ENCODE assay signal across 30 cellular contexts in genomic region chr16:15532825-15533224, GRCh38.
"Had no signal": no experiment of that assay in that cellular context is flagged by ENCODE, and none has a peak within 500 bp of the region (broad histone marks: within the 10 kb centered on the region; RNA-seq: fewer than 3 reads in every experiment).

No MANE protein-coding gene starts in this region.

- H3K9me3 ChIP-seq: left lung, lower lobe of right lung, pancreas, prostate gland, sigmoid colon, spleen, suprapubic skin, thoracic aorta, tibial artery, uterus had no signal

- H3K4me3 Mint-ChIP-seq: immature natural killer cell; naive thymus-derived CD8-positive, alpha-beta T cell; nephron; neural crest cell; stimulated activated effector memory CD8-positive, alpha-beta T cell treated with anti-CD3 and anti-CD28 coated beads, Interleukin-12 subunit alpha, Interleukin-12 subunit beta, amount 100 ng/mL, for 72 hours; stimulated activated naive CD8-positive, alpha-beta T cell treated with anti-CD3 and anti-CD28 coated beads, Interleukin-15, Interleukin-2, amounts not matched to agents 100 ng/mL and 50 ng/mL, for 24 hours; type B pancreatic cell had no signal

- H3K27ac Mint-ChIP-seq: immature natural killer cell; naive thymus-derived CD8-positive, alpha-beta T cell; nephron; stimulated activated effector memory CD8-positive, alpha-beta T cell treated with anti-CD3 and anti-CD28 coated beads, Interleukin-12 subunit alpha, Interleukin-12 subunit beta, amount 100 ng/mL, for 72 hours; stimulated activated naive CD8-positive, alpha-beta T cell treated with anti-CD3 and anti-CD28 coated beads, Interleukin-15, Interleukin-2, amounts not matched to agents 100 ng/mL and 50 ng/mL, for 24 hours; type B pancreatic cell had no signal

- H3K4me1 ChIP-seq: left lung, lower lobe of right lung, pancreas, prostate gland, sigmoid colon, spleen, suprapubic skin, tibial artery, uterus had no signal

- ATAC-seq: left colon; left lung; lower lobe of right lung; naive thymus-derived CD8-positive, alpha-beta T cell; pancreas; stimulated activated effector memory CD8-positive, alpha-beta T cell treated with anti-CD3 and anti-CD28 coated beads, Interleukin-12 subunit alpha, Interleukin-12 subunit beta, amount 100 ng/mL, for 72 hours had no signal

- H3K27me3 ChIP-seq: left lung, pancreas, sigmoid colon, spleen, suprapubic skin, tibial artery, uterus had no signal

- H3K27me3 Mint-ChIP-seq: naive thymus-derived CD8-positive, alpha-beta T cell; type B pancreatic cell had no signal

- H3K9me3 Mint-ChIP-seq: immature natural killer cell; naive thymus-derived CD8-positive, alpha-beta T cell; nephron; neural crest cell; stimulated activated effector memory CD8-positive, alpha-beta T cell treated with anti-CD3 and anti-CD28 coated beads, Interleukin-12 subunit alpha, Interleukin-12 subunit beta, amount 100 ng/mL, for 72 hours; type B pancreatic cell had no signal

- H3K4me3 ChIP-seq: left lung, lower lobe of right lung, pancreas, prostate gland, sigmoid colon, spleen, suprapubic skin, thoracic aorta, tibial artery, uterus had no signal

- H3K36me3 ChIP-seq: left lung, lower lobe of right lung, pancreas, prostate gland, sigmoid colon, spleen, suprapubic skin, uterus had no signal

- H3K4me1 Mint-ChIP-seq: immature natural killer cell; naive thymus-derived CD8-positive, alpha-beta T cell; stimulated activated effector memory CD8-positive, alpha-beta T cell treated with anti-CD3 and anti-CD28 coated beads, Interleukin-12 subunit alpha, Interleukin-12 subunit beta, amount 100 ng/mL, for 72 hours had no signal

- DNase-seq: hypothalamus; immature natural killer cell; kidney; left colon; left lung; lower lobe of right lung; mammary epithelial cell; mesenchymal stem cell; naive thymus-derived CD8-positive, alpha-beta T cell; nucleus accumbens; pancreas; posterior cingulate gyrus; retina; right cardiac atrium; sigmoid colon; small intestine; spleen; stimulated activated CD4-positive, alpha-beta T cell treated with anti-CD3 and anti-CD28 coated beads, Interleukin-4, amount 100 ng/mL, for 24 hours; stimulated activated naive CD4-positive, alpha-beta T cell; tibial artery; uterus had no signal

- H3K36me3 Mint-ChIP-seq: naive thymus-derived CD8-positive, alpha-beta T cell; stimulated activated effector memory CD8-positive, alpha-beta T cell treated with anti-CD3 and anti-CD28 coated beads, Interleukin-12 subunit alpha, Interleukin-12 subunit beta, amount 100 ng/mL, for 72 hours had no signal

- H3K27ac ChIP-seq: left lung, lower lobe of right lung, pancreas, prostate gland, sigmoid colon, suprapubic skin, thoracic aorta, tibial artery, uterus had no signal

- FAIRE-seq: islet of Langerhans, kidney, pancreas, small intestine had no signal
